19 cellular contexts compared by ENCODE assay signal in genomic region chr3:55163421-55163820, GRCh38.
"Had no signal": no experiment of that assay in that cellular context is flagged by ENCODE, and none has a peak within 500 bp of the region (broad histone marks: within the 10 kb centered on the region; RNA-seq: fewer than 3 reads in every experiment).

No MANE protein-coding gene starts in this region.

- H3K27me3 ChIP-seq: colonic mucosa, heart left ventricle, ovary, right atrium auricular region, sigmoid colon, tibial nerve had no signal

- ATAC-seq: heart left ventricle; left colon; left ventricle myocardium superior; naive thymus-derived CD8-positive, alpha-beta T cell; stimulated activated memory B cell treated with anti-CD40 and anti-IgM and Interleukin-4, amounts not matched to agents 10 μg/mL and 1 μg/mL and 100 μg/mL, for 72 hours had no signal

- DNase-seq: colonic mucosa; dermis blood vessel endothelial cell; endodermal cell; erythroblast; heart left ventricle; hippocampal formation; left colon; left ventricle myocardium superior; mesendoderm; naive thymus-derived CD8-positive, alpha-beta T cell; ovary; sigmoid colon; stimulated activated CD4-positive, alpha-beta T cell treated with anti-CD3 and anti-CD28 coated beads, Interleukin-15, amount 100 ng/mL, for 24 hours; stimulated activated CD4-positive, alpha-beta T cell treated with anti-CD3 and anti-CD28 coated beads, Interleukin-1b, Interleukin-23, amount 100 ng/mL, for 48 hours; stimulated activated CD4-positive, alpha-beta T cell treated with anti-CD3 and anti-CD28 coated beads, Interleukin-4, amount 100 ng/mL, for 24 hours had no signal

- H3K27ac ChIP-seq: colonic mucosa, heart left ventricle, ovary, right atrium auricular region, sigmoid colon had no signal

- H3K36me3 ChIP-seq: colonic mucosa, heart left ventricle, ovary, right atrium auricular region, sigmoid colon, tibial nerve had no signal

- H3K9me3 ChIP-seq: colonic mucosa, heart left ventricle, ovary, right atrium auricular region, sigmoid colon, tibial nerve had no signal

- H3K4me1 ChIP-seq: colonic mucosa, right atrium auricular region had no signal

- H3K4me3 ChIP-seq: colonic mucosa, heart left ventricle, lung, ovary, right atrium auricular region, sigmoid colon, tibial nerve had no signal
